1 cellular context compared by ENCODE assay signal in the genomic region with DNA sequence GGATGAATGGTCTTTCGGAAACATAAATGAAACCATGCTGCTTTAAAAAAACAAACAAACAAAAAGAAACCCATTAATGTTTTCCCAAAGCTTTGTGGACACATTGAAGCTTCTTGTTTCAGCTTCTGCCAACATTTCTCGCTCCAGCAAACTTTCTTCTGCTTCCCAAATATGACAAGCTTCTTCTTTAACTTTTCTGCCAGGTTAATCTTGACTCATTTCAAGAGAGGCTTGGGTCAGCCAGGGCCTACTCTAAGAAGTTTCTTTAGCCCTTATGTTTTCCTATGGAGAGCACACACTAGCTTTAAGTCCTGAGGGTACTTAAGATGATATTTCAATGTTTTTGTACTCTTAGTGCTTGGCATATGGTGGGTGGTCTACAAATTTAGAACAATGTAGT.
TF ChIP-seq lines count a peak whose summit lies in the region.

No MANE protein-coding gene starts in this region.

TF ChIP-seq in A549, 52 proteins besides CTCF, POLR2A, EP300 and RAD21 (continued from another document):
- no peak for TF ChIP-seq KDM1A (IDR thresholded peaks at IDR 0.05; ENCODE audit: low read depth)
- TF ChIP-seq, protein P1, sequence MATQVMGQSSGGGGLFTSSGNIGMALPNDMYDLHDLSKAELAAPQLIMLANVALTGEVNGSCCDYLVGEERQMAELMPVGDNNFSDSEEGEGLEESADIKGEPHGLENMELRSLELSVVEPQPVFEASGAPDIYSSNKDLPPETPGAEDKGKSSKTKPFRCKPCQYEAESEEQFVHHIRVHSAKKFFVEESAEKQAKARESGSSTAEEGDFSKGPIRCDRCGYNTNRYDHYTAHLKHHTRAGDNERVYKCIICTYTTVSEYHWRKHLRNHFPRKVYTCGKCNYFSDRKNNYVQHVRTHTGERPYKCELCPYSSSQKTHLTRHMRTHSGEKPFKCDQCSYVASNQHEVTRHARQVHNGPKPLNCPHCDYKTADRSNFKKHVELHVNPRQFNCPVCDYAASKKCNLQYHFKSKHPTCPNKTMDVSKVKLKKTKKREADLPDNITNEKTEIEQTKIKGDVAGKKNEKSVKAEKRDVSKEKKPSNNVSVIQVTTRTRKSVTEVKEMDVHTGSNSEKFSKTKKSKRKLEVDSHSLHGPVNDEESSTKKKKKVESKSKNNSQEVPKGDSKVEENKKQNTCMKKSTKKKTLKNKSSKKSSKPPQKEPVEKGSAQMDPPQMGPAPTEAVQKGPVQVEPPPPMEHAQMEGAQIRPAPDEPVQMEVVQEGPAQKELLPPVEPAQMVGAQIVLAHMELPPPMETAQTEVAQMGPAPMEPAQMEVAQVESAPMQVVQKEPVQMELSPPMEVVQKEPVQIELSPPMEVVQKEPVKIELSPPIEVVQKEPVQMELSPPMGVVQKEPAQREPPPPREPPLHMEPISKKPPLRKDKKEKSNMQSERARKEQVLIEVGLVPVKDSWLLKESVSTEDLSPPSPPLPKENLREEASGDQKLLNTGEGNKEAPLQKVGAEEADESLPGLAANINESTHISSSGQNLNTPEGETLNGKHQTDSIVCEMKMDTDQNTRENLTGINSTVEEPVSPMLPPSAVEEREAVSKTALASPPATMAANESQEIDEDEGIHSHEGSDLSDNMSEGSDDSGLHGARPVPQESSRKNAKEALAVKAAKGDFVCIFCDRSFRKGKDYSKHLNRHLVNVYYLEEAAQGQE (IDR thresholded peaks at IDR 0.05), result no peak
- TF ChIP-seq CBX2 (IDR thresholded peaks at IDR 0.05; ENCODE audit: borderline replicate concordance, low read depth), result no peak
- no peak for TF ChIP-seq RNF2 (IDR thresholded peaks at IDR 0.05; ENCODE audit: borderline replicate concordance, low read depth)
